11 cellular contexts compared by ENCODE assay signal in the genomic region with DNA sequence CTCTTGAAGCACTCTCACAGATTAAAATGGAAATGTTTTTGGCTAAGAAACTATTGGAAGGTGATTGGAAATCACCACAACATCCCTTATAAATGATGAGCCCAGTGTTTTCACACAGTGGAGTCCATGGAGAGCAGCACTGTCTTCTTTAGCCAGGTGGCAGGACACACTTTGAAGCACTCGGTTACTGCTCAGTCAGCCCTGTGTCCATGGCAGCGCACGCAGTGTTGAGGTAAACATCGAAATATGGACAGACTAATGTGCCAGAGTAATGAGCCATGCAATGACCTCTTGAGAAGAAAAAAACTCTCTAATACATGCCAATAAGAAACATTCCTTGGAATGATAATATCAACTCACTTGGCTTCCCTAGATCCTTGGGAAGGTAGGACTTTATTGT.
DNase-seq lines count a peak whose midpoint lies in the region; ATAC-seq and TF ChIP-seq lines count a peak whose summit lies in the region.
"Had no signal": no experiment of that assay in that cellular context is flagged by ENCODE, and none has a peak within 500 bp of the region (broad histone marks: within the 10 kb centered on the region; RNA-seq: fewer than 3 reads in every experiment).

No MANE protein-coding gene starts in this region.

- peaks cover 28 to 30% of the 10 kb centered on the region in 2 donors for H3K36me3 ChIP-seq in lung (ENCODE audit: control insufficient read depth in 2 of 2, insufficient read depth in 2 of 2, low read length in 2 of 2)

- H3K4me3 ChIP-seq in choroid plexus epithelial cell (ENCODE audit: low read depth, low read length) (no peak overlapping the region), lung (no peak overlapping the region)
- H3K4me3 ChIP-seq: SJSA1 had no signal

- 84 to 90% methylated on average over 4 of the region's 4 CpGs for WGBS in lung, 2 donors

- DNase-seq in Right ventricle myocardium inferior (ENCODE audit: missing footprints): peak; percentile 68
- DNase-seq in cardiac septum (ENCODE audit: low spot score): no peak
- peak; percentile 39 for DNase-seq in choroid plexus epithelial cell (ENCODE audit: low read depth)
- DNase-seq in lung (ENCODE audit: low spot score): no peak
- DNase-seq in NCI-H2107 treated with DMSO at 0.1 percent for 48 hours (lab: John Stamatoyannopoulos, UW; ENCODE audit: unreplicated experiment): no peak
- DNase-seq in D341Med (ENCODE audit: low spot score): no peak
- no peak for DNase-seq in GM10266 (ENCODE audit: extremely low spot score)
- DNase-seq: activated CD4-positive, alpha-beta T cell treated with anti-CD3 and anti-CD28 coated beads, Interleukin-2, amount 50 U/mL, for 1 hour had no signal

- H3K27ac ChIP-seq in lung (ENCODE audit: low read depth in 1 of 2, low read length in 1 of 2): peak overlapping the region; percentile 1 to 53
- H3K27ac ChIP-seq: C4-2B, SJSA1 had no signal

- peaks cover 13 to 14% of the 10 kb centered on the region in 2 donors for H3K4me1 ChIP-seq in lung (ENCODE audit: control insufficient read depth in 2 of 2, insufficient read depth in 2 of 2, low read length in 2 of 2)

- ATAC-seq in Right ventricle myocardium inferior (peak; percentile 68), lung (ENCODE audit: insufficient read depth, low FRiP score) (no peak), HG03460 (IDR thresholded peaks at IDR 0.05; ENCODE audit: unreplicated experiment) (no peak)

- TF ChIP-seq CTCF in choroid plexus epithelial cell (conservative IDR thresholded peaks at IDR 0.05; ENCODE audit: low read depth, low read length) (no peak), lung (IDR thresholded peaks at IDR 0.05; ENCODE audit: control extremely low read depth, extremely low read depth) (no peak), GM10266 (IDR thresholded peaks at IDR 0.05; ENCODE audit: control insufficient read depth, insufficient read depth, low read depth, missing control alignments) (no peak)

- peaks cover 0 to 2% of the 10 kb centered on the region in 2 donors for H3K9me3 ChIP-seq in lung (ENCODE audit: control insufficient read depth in 2 of 2, insufficient read depth in 1 of 2, low read length in 1 of 2)
- H3K9me3 ChIP-seq: SJSA1 had no signal

- intact Hi-C loops in Right ventricle myocardium inferior (cut with DNase I) (no loop called here), cardiac septum (cut with DNase I) (no loop called here)

- no peaks in the 10 kb centered on the region for H3K27me3 ChIP-seq in lung (ENCODE audit: control insufficient read depth, insufficient read depth)
- H3K27me3 ChIP-seq: SJSA1 had no signal

Comparison
In these comparisons a context has a peak if more than half of its experiments do, and no peak if none do; other contexts are left out.
1. DNase-seq: peak in Right ventricle myocardium inferior (single experiment) and choroid plexus epithelial cell (single experiment); none in cardiac septum (single experiment), lung (single experiment), NCI-H2107 treated with DMSO at 0.1 percent for 48 hours (single experiment), D341Med (single experiment) and GM10266 (single experiment).